ENCODE assay signal across 17 cellular contexts in genomic region chr12:97276198-97276580, GRCh38.
DNase-seq lines count a peak whose midpoint lies in the region; ATAC-seq and TF ChIP-seq lines count a peak whose summit lies in the region.
"Had no signal": no experiment of that assay in that cellular context is flagged by ENCODE, and none has a peak within 500 bp of the region (broad histone marks: within the 10 kb centered on the region; RNA-seq: fewer than 3 reads in every experiment).

No MANE protein-coding gene starts in this region.

- no peaks in the 10 kb centered on the region for H3K4me1 ChIP-seq in RWPE2 (ENCODE audit: insufficient read depth, poor library complexity, severe bottlenecking)
- H3K4me1 ChIP-seq: left lung had no signal

- H3K27me3 ChIP-seq in RWPE2 (ENCODE audit: insufficient read depth, poor library complexity, severe bottlenecking), result peaks cover 7% of the 10 kb centered on the region

- intact Hi-C loops in sciatic nerve (cut with DNase I), result no loop called here

- ATAC-seq in RWPE2 (ENCODE audit: low read depth), result peak; percentile 17; the same call in 1 of the 3 replicates
- ATAC-seq in sciatic nerve, result peak; percentile 20
- ATAC-seq: activated CD8-positive, alpha-beta memory T cell treated with anti-CD3 and anti-CD28 coated beads, Interleukin-2, amount 10 ng/mL, durations not matched to agents 7 days and 5 days; HCT116; left lung had no signal

- H3K4me3 ChIP-seq in RWPE2 (ENCODE audit: severe bottlenecking), result no peak overlapping the region
- H3K4me3 ChIP-seq: left lung, thoracic aorta had no signal

- H3K27ac ChIP-seq in RWPE2 (ENCODE audit: poor library complexity, severe bottlenecking), result no peak overlapping the region
- H3K27ac ChIP-seq: left lung, thoracic aorta had no signal

- no peak for TF ChIP-seq CTCF in RWPE2 (IDR thresholded peaks at IDR 0.05; ENCODE audit: poor library complexity, severe bottlenecking)

- peak; percentile 48 for DNase-seq in NCI-H1105 treated with DMSO at 0.1 percent for 48 hours (lab: John Stamatoyannopoulos, UW)
- DNase-seq in NCI-H1105 (lab: John Stamatoyannopoulos, UW), result no peak
- DNase-seq in RWPE2 (ENCODE audit: low spot score), result no peak
- peak; percentile 93 for DNase-seq in islet precursor cell
- DNase-seq in sciatic nerve (ENCODE audit: low spot score), result no peak
- no peak for DNase-seq in GM19240 (ENCODE audit: insufficient read length, low spot score)
- DNase-seq in SIG-M5 (lab: John Stamatoyannopoulos, UW), result no peak
- no peak for DNase-seq in activated CD4-positive, alpha-beta T cell treated with anti-CD3 and anti-CD28 coated beads for 1 hour
- DNase-seq: 8988T; activated CD8-positive, alpha-beta memory T cell treated with anti-CD3 and anti-CD28 coated beads, Interleukin-2, amount 10 ng/mL, durations not matched to agents 7 days and 5 days; activated naive CD4-positive, alpha-beta T cell treated with anti-CD3 and anti-CD28 coated beads, Interleukin-2, amount 50 U/mL, for 16 hours; CD4-positive, alpha-beta T cell; left lung; MV-4-11; SK-N-SH had no signal

- no peaks in the 10 kb centered on the region for H3K9me3 ChIP-seq in RWPE2 (ENCODE audit: severe bottlenecking)
- H3K9me3 ChIP-seq: SK-N-SH, thoracic aorta had no signal

- H3K36me3 ChIP-seq in RWPE2 (ENCODE audit: low read depth), result no peaks in the 10 kb centered on the region
- H3K36me3 ChIP-seq: left lung, thoracic aorta had no signal

Comparison
In these comparisons a context has a peak if more than half of its experiments do, and no peak if none do; other contexts are left out.
1. DNase-seq: peak in NCI-H1105 treated with DMSO at 0.1 percent for 48 hours (single experiment) and islet precursor cell (single experiment); none in NCI-H1105 (single experiment), RWPE2 (single experiment), sciatic nerve (single experiment), GM19240 (single experiment), SIG-M5 (single experiment) and activated CD4-positive, alpha-beta T cell treated with anti-CD3 and anti-CD28 coated beads for 1 hour (single experiment).